Comparison of ENCODE assay signal across 15 cellular contexts in the genomic region with DNA sequence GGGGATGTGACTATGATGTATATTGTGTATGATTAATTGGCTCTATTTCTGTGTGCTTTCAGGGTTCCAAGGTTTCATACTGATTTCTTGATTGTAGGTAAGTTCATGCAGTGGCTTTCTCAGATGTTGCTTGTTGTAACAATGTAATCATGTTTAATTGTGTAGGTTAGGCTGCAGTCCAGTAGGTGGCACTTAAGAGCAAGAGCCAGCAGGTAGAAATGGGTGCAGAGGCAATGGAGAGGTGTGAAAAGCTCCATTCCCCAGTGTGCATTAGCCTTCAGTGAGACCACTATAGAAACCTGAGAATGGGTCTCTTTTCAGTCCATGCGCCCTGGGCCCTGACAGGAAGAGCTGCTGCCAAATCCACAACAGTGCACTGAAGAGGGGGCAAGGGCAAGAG. TPM values are rescaled to one million over a fixed set of nuclear protein-coding genes. Genes with fewer than 3 reads are reported as not detected.
DNase-seq lines count a peak whose midpoint lies in the region; ATAC-seq, FAIRE-seq and TF ChIP-seq lines count a peak whose summit lies in the region.
"Had no signal": no experiment of that assay in that cellular context is flagged by ENCODE, and none has a peak within 500 bp of the region (broad histone marks: within the 10 kb centered on the region; RNA-seq: fewer than 3 reads in every experiment).

No MANE protein-coding gene starts in this region.

- H3K14ac ChIP-seq in H1 (ENCODE audit: insufficient read length): no peak overlapping the region

- TF ChIP-seq POLR2A in H1 (IDR thresholded peaks at IDR 0.05; ENCODE audit: control extremely low read depth in 1 of 2, low read depth in 2 of 2, low read length in 2 of 2): no peak

- CTCF ChIA-PET in H1 (lab: Charles Lee; ENCODE audit: partially characterized antibody): interaction anchor here (0.6 to 2.3 kb wide), 5 partner anchors 12 to 610 kb away, joined by 3 to 10 read pairs (median 5); no protein-coding TSS in a partner anchor
- CTCF ChIA-PET in activated naive CD4-positive, alpha-beta T cell treated with anti-CD3 and anti-CD28 coated beads, Interleukin-2, amount 10 ng/mL, durations not matched to agents 7 days and 5 days (lab: Charles Lee): no interaction called here

- no peaks in the 10 kb centered on the region for H3K36me3 Mint-ChIP-seq in activated naive CD4-positive, alpha-beta T cell treated with anti-CD3 and anti-CD28 coated beads, Interleukin-2, amount 10 ng/mL, durations not matched to agents 7 days and 5 days

- no peak overlapping the region for H3K56ac ChIP-seq in H1 (replicated peaks; ENCODE audit: insufficient read length, low read depth, low read length)

- no peak overlapping the region for H4K5ac ChIP-seq in H1 (ENCODE audit: insufficient read length, low read depth, low read length)

- H3K27me3 ChIP-seq in Loucy (ENCODE audit: insufficient read depth, low read length, poor library complexity, severe bottlenecking) (no peaks in the 10 kb centered on the region), H1 (replicated peaks in 1 of 4; ENCODE audit: control insufficient read depth in 3 of 4, extremely low read depth in 1 of 4, insufficient read depth in 3 of 4, low read length in 3 of 4) (no peaks in the 10 kb centered on the region)
- H3K27me3 ChIP-seq: ascending aorta had no signal

- in situ Hi-C loops in ACHN (cut with HindIII; ENCODE audit: low pct_ligation_motif_present, low pct_unique_long_range_greater_than_20kb, low sequenced_read_pairs) (no loop called here), GM13977 (cut with MboI; ENCODE audit: low pct_unique_long_range_greater_than_20kb, low sequenced_read_pairs, unreplicated experiment) (no loop called here)

- no peak overlapping the region for H2BK15ac ChIP-seq in H1 (ENCODE audit: low read length)

- H3K9me3 ChIP-seq in Loucy (ENCODE audit: insufficient read depth, low read depth, low read length) (no peaks in the 10 kb centered on the region), H1 (ENCODE audit: insufficient read depth in 2 of 2, low read depth in 1 of 2, low read length in 1 of 2) (no peaks in the 10 kb centered on the region)
- H3K9me3 ChIP-seq: ascending aorta had no signal

- no peaks in the 10 kb centered on the region for H3K4me1 Mint-ChIP-seq in activated naive CD4-positive, alpha-beta T cell treated with anti-CD3 and anti-CD28 coated beads, Interleukin-2, amount 10 ng/mL, durations not matched to agents 7 days and 5 days

- H3K4me3 Mint-ChIP-seq in activated naive CD4-positive, alpha-beta T cell treated with anti-CD3 and anti-CD28 coated beads, Interleukin-2, amount 10 ng/mL, durations not matched to agents 7 days and 5 days: no peak overlapping the region
- H3K4me3 Mint-ChIP-seq: T-helper 1 cell treated with Interleukin-12 subunit alpha and Interleukin-12 subunit beta and Interleukin-4 antibody, amounts not matched to agents 30 μg/mL and 1 μg/mL, for 36 hours had no signal

- FAIRE-seq in H1 (lab: Jason Lieb, UNC): peak; percentile 84
- FAIRE-seq: endometrium had no signal

- H2BK120ac ChIP-seq in H1 (replicated peaks; ENCODE audit: low read depth, low read length): no peak overlapping the region

- H3K36me3 ChIP-seq in Loucy (ENCODE audit: insufficient read depth, low read length) (no peaks in the 10 kb centered on the region), H1 (ENCODE audit: control insufficient read depth in 2 of 4, insufficient read depth in 4 of 4, low read length in 3 of 4) (no peaks in the 10 kb centered on the region)
- H3K36me3 ChIP-seq: ascending aorta; BLaER1 treated with 17β-estradiol and CSF1 and Interleukin-3, amounts not matched to agents 10 nM and 100 nM had no signal

- no peak overlapping the region for H4K91ac ChIP-seq in H1 (replicated peaks; ENCODE audit: insufficient read length, low read length)

- H3K4ac ChIP-seq in H1 (replicated peaks; ENCODE audit: insufficient read length, low read depth, low read length): no peak overlapping the region

- H3K4me2 ChIP-seq in Loucy (ENCODE audit: low read depth, low read length, poor library complexity, severe bottlenecking): no peak overlapping the region
- no peak overlapping the region for H3K4me2 ChIP-seq in H1 (ENCODE audit: insufficient read depth in 1 of 2, low read depth in 2 of 2, low read length in 2 of 2)
- H3K4me2 ChIP-seq: BLaER1 treated with 17β-estradiol and CSF1 and Interleukin-3, amounts not matched to agents 10 nM and 100 nM had no signal

- TF ChIP-seq CTCF in GM13977 (IDR thresholded peaks at IDR 0.05; ENCODE audit: extremely low read depth, insufficient read depth, missing control alignments) (peak; percentile 68), Loucy (conservative IDR thresholded peaks at IDR 0.05; ENCODE audit: low read length) (peak; percentile 33; the same call in 1 of the 2 replicates), H1 (IDR thresholded peaks at IDR 0.05; ENCODE audit: control extremely low read depth in 1 of 3, insufficient read depth in 1 of 3, low read depth in 1 of 3, low read length in 3 of 3) (peak in 2 of 3 experiments; percentile 22 to 60; a peak in 2 of 4 replicates)

- no peak overlapping the region for H3K27ac Mint-ChIP-seq in activated naive CD4-positive, alpha-beta T cell treated with anti-CD3 and anti-CD28 coated beads, Interleukin-2, amount 10 ng/mL, durations not matched to agents 7 days and 5 days
- H3K27ac Mint-ChIP-seq: T-helper 1 cell treated with Interleukin-12 subunit alpha and Interleukin-12 subunit beta and Interleukin-4 antibody, amounts not matched to agents 30 μg/mL and 1 μg/mL, for 36 hours had no signal

- no peaks in the 10 kb centered on the region for H3K23me2 ChIP-seq in H1 (ENCODE audit: low read depth, low read length)

- H4K8ac ChIP-seq in H1 (ENCODE audit: extremely low read depth, insufficient read depth, low read length): no peak overlapping the region

- no peaks in the 10 kb centered on the region for H3K9me3 Mint-ChIP-seq in activated naive CD4-positive, alpha-beta T cell treated with anti-CD3 and anti-CD28 coated beads, Interleukin-2, amount 10 ng/mL, durations not matched to agents 7 days and 5 days

- no peak for TF ChIP-seq EP300 in H1 (IDR thresholded peaks at IDR 0.05; ENCODE audit: borderline replicate concordance in 1 of 2, low read depth in 2 of 2, low read length in 2 of 2)

- no peaks in the 10 kb centered on the region for H3K27me3 Mint-ChIP-seq in activated naive CD4-positive, alpha-beta T cell treated with anti-CD3 and anti-CD28 coated beads, Interleukin-2, amount 10 ng/mL, durations not matched to agents 7 days and 5 days

- no peak overlapping the region for H3K23ac ChIP-seq in H1 (ENCODE audit: insufficient read length)

- no peak overlapping the region for H3K4me3 ChIP-seq in Loucy (ENCODE audit: low read length, poor library complexity, severe bottlenecking)
- H3K4me3 ChIP-seq in H1 (ENCODE audit: extremely low read depth in 1 of 4, insufficient read depth in 2 of 4, low read depth in 3 of 4, low read length in 4 of 4): no peak overlapping the region
- H3K4me3 ChIP-seq: ascending aorta; BLaER1 treated with 17β-estradiol and CSF1 and Interleukin-3, amounts not matched to agents 10 nM and 100 nM had no signal

- H2BK12ac ChIP-seq in H1 (ENCODE audit: low read depth, low read length): no peak overlapping the region

- H3K9me2 ChIP-seq in Loucy (replicated peaks; ENCODE audit: low read depth, low read length): no peaks in the 10 kb centered on the region

- DNase-seq in ACHN (peak; percentile 10), GM13977 (ENCODE audit: low spot score) (no peak), H1 (ENCODE audit: low read depth in 1 of 2, low spot score in 2 of 2) (no peak), HPDE6-E6E7 (ENCODE audit: extremely low spot score) (no peak), NCI-H1092 treated with DMSO at 0.1 percent for 48 hours (lab: John Stamatoyannopoulos, UW) (no peak)
- no peak for DNase-seq in activated naive CD4-positive, alpha-beta T cell treated with anti-CD3 and anti-CD28 coated beads, Interleukin-2, amount 10 ng/mL, durations not matched to agents 7 days and 5 days
- DNase-seq: NCI-H2107; nucleus accumbens; stimulated activated CD4-positive, alpha-beta T cell treated with anti-CD3 and anti-CD28 coated beads, Interleukin-2, amount 100 ng/mL, for 48 hours had no signal

- H2AFZ ChIP-seq in Loucy (ENCODE audit: low read length) (no peak overlapping the region), H1 (ENCODE audit: low read length) (no peak overlapping the region)

- ATAC-seq in GM18520 (IDR thresholded peaks at IDR 0.05; ENCODE audit: unreplicated experiment): no peak

- H3F3A ChIP-seq in Loucy (ENCODE audit: low read depth): no peaks in the 10 kb centered on the region

- H3K9ac ChIP-seq in Loucy (ENCODE audit: low read depth, low read length, poor library complexity, severe bottlenecking): no peak overlapping the region
- H3K9ac ChIP-seq in H1 (replicated peaks in 1 of 4; ENCODE audit: extremely low read depth in 1 of 4, low read depth in 3 of 4, low read length in 3 of 4): no peak overlapping the region
- H3K9ac ChIP-seq: BLaER1 treated with 17β-estradiol and CSF1 and Interleukin-3, amounts not matched to agents 10 nM and 100 nM had no signal

- no peaks in the 10 kb centered on the region for H3K79me2 ChIP-seq in Loucy (ENCODE audit: insufficient read depth, low read length)
- H3K79me2 ChIP-seq in H1 (ENCODE audit: control insufficient read depth in 1 of 2, insufficient read depth in 2 of 2, low read length in 2 of 2): no peaks in the 10 kb centered on the region

- H3K18ac ChIP-seq in H1 (ENCODE audit: extremely low read depth, low read length): no peak overlapping the region

- POLR2A ChIA-PET in H1 (lab: Charles Lee; ENCODE audit: partially characterized antibody): no interaction called here

- no peaks in the 10 kb centered on the region for H3K79me1 ChIP-seq in H1 (ENCODE audit: low read depth, low read length)

- H2BK5ac ChIP-seq in H1 (ENCODE audit: low read depth, low read length): no peak overlapping the region

- H4K20me1 ChIP-seq in Loucy (ENCODE audit: insufficient read depth, low read length, poor library complexity, severe bottlenecking): no peaks in the 10 kb centered on the region
- no peaks in the 10 kb centered on the region for H4K20me1 ChIP-seq in H1 (replicated peaks in 1 of 2; ENCODE audit: control insufficient read depth in 1 of 2, insufficient read depth in 2 of 2, low read length in 2 of 2)

- no peak overlapping the region for H3K27ac ChIP-seq in H1 (ENCODE audit: low read depth, low read length)
- H3K27ac ChIP-seq: ascending aorta; BLaER1 treated with 17β-estradiol and CSF1 and Interleukin-3, amounts not matched to agents 10 nM and 100 nM had no signal

- 75% methylated on average over 1 of the region's 1 CpG; no CpG with 5 or more reads in 1 of the 2 experiments for WGBS in H1 (ENCODE audit: extremely low coverage in 1 of 2, insufficient coverage in 1 of 2, insufficient read length in 1 of 2, insufficient replicate concordance in 2 of 2, low coverage in 1 of 2, low lambda C conversion rate in 2 of 2, missing lambda C conversion rate in 1 of 2), 2 experiments

- H3K4me1 ChIP-seq in Loucy (ENCODE audit: insufficient read depth, low read length, poor library complexity, severe bottlenecking): no peaks in the 10 kb centered on the region
- no peaks in the 10 kb centered on the region for H3K4me1 ChIP-seq in H1 (replicated peaks in 1 of 4; ENCODE audit: control insufficient read depth in 3 of 4, insufficient read depth in 4 of 4, low read length in 3 of 4)
- H3K4me1 ChIP-seq: ascending aorta; BLaER1 treated with 17β-estradiol and CSF1 and Interleukin-3, amounts not matched to agents 10 nM and 100 nM had no signal

- peak; percentile 53 to 60 for TF ChIP-seq RAD21 in H1 (IDR thresholded peaks at IDR 0.05 in 1 of 2, conservative IDR thresholded peaks at IDR 0.05 in 1 of 2; ENCODE audit: low read depth in 2 of 2, low read length in 2 of 2)

- H2AK5ac ChIP-seq in H1 (ENCODE audit: low read depth, low read length): no peak overlapping the region

- no peak overlapping the region for H2BK20ac ChIP-seq in H1 (ENCODE audit: low read length)

RNA-seq across cellular contexts. Expression of a gene that starts 28.2 kb away (rescaled TPM):
- total RNA-seq in H1 (2021; fragmentation: NEBNext Ultra II Directional; extraction: Animal tissue kit (Norgen Biotek cat#: 25700)): 0.99 and 1.1 TPM in 2 replicates
- 1.7 and 1.9 TPM in 2 replicates for polyA plus RNA-seq in H1 (2011; rRNA removed)
- 1.4 TPM for polyA plus RNA-seq in H1 (2011; cell fraction: cytosol; rRNA removed)
- polyA plus RNA-seq in H1 (2011; cell fraction: nucleus; rRNA removed): 2.2 TPM
- polyA plus RNA-seq in H1 (2012, experiment 1 of 2): 0.43 to 1.1 TPM (median 0.90 TPM) in 4 replicates
- 1.0 TPM for polyA plus RNA-seq in H1 (2012, experiment 2 of 2)
- 0.65 TPM for polyA plus RNA-seq in H1 (2013, experiment 1 of 2)
- polyA plus RNA-seq in H1 (2013, experiment 2 of 2): 0.57 TPM
- polyA minus RNA-seq in H1 (2011; rRNA and poly(A)+ RNA removed): 0.73 and 1.5 TPM in 2 replicates
- polyA minus RNA-seq in H1 (2011; cell fraction: cytosol; rRNA and poly(A)+ RNA removed): 1.1 TPM
- polyA minus RNA-seq in H1 (2011; cell fraction: nucleus; rRNA and poly(A)+ RNA removed): 2.3 TPM
- total RNA-seq: ascending aorta had no signal
